Comparison of ENCODE assay signal across 8 cellular contexts in the genomic region with DNA sequence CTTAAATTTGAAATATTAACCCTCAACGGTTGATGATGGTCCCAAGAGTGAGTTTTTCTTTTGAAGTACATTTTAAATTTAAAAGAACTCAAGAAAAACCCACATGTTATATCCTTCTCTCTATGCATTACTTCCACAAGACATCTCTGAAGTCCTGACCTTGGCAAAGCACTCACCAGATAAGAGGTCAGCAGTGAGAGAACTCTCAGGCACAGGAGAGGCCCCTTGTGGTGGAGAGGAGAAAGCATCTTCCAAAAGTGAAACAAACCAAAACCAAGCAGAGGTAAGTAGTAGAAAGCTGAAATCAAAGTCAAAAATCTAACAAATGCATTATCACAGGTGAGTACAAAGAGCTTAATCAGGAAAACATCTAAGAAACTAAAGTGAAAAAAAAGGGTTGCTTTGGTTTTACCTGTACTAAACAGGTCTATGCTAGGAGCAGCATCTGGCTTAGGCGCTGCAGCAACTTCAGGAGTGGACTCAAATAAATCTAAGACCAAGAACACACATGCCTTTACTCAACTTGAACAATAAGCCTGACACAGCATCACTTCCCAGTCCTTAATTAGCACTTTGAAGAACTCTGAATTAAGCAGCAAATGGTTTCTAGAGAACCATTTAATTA.
A peak's percentile ranks its signal among the peaks of the same experiment; 100 is the strongest.
DNase-seq lines count a peak whose midpoint lies in the region; ATAC-seq and TF ChIP-seq lines count a peak whose summit lies in the region.

No MANE protein-coding gene starts in this region.

- ATAC-seq in GM18870 (IDR thresholded peaks at IDR 0.05; ENCODE audit: unreplicated experiment) (peak; percentile 96), HG02970 (IDR thresholded peaks at IDR 0.05; ENCODE audit: low FRiP score, unreplicated experiment) (peak; percentile 93)

- no peaks in the 10 kb centered on the region for H3K27me3 ChIP-seq in dorsolateral prefrontal cortex

- intact Hi-C loops in dorsolateral prefrontal cortex (cut with DNase I), result no loop called here

- peak; percentile 23 for DNase-seq in AG20443 (ENCODE audit: low spot score)
- DNase-seq in NCI-H748 (lab: John Stamatoyannopoulos, UW; ENCODE audit: unreplicated experiment), result peak; percentile 39
- DNase-seq in fibroblast of mammary gland (ENCODE audit: low read depth), result peak; percentile 28
- DNase-seq in stimulated activated CD4-positive, alpha-beta T cell treated with anti-CD3 and anti-CD28 coated beads, Interleukin-4, amount 100 ng/mL, for 24 hours, result no peak
- no peak for DNase-seq in GOT3 (lab: John Stamatoyannopoulos, UW)
- DNase-seq in dorsolateral prefrontal cortex, result no peak

- H3K4me3 ChIP-seq in fibroblast of mammary gland (ENCODE audit: control insufficient read depth, low read depth, low read length), result no peak overlapping the region
- no peak overlapping the region for H3K4me3 ChIP-seq in dorsolateral prefrontal cortex

- H3K27ac ChIP-seq in dorsolateral prefrontal cortex, result no peak overlapping the region

- TF ChIP-seq CTCF in fibroblast of mammary gland (conservative IDR thresholded peaks at IDR 0.05; ENCODE audit: control insufficient read depth, insufficient read depth, low read depth, low read length) (peak; percentile 69), dorsolateral prefrontal cortex (IDR thresholded peaks at IDR 0.05 in 54 of 56, conservative IDR thresholded peaks at IDR 0.05 in 2 of 56; ENCODE audit: low read depth in 1 of 56, partially characterized antibody in 56 of 56) (peak in 27 of 56 donors; percentile 7 to 43 (median 22))

Comparison
In these comparisons a context has a peak if more than half of its experiments do, and no peak if none do; other contexts are left out.
1. DNase-seq: peak in AG20443 (single experiment), NCI-H748 (single experiment) and fibroblast of mammary gland (single experiment); none in stimulated activated CD4-positive, alpha-beta T cell treated with anti-CD3 and anti-CD28 coated beads, Interleukin-4, amount 100 ng/mL, for 24 hours (single experiment), GOT3 (single experiment) and dorsolateral prefrontal cortex (0 of 10).